ENCODE assay signal across 3 cellular contexts in genomic region chr14:67415610-67416009, GRCh38. TPM values are rescaled to one million over a fixed set of nuclear protein-coding genes. Genes with fewer than 3 reads are reported as not detected.
"Had no signal": no experiment of that assay in that cellular context is flagged by ENCODE, and none has a peak within 500 bp of the region (broad histone marks: within the 10 kb centered on the region; RNA-seq: fewer than 3 reads in every experiment).

No MANE protein-coding gene starts in this region.

RNA-seq across cellular contexts. Expression of gene PLEK2, which starts 3.6 kb away (rescaled TPM):
- total RNA-seq: H4, H7 had no signal
- polyA plus RNA-seq: IgD-negative memory B cell had no signal
